In genomic region chr11:78041380-78041719, GRCh38 we compare ENCODE assay signal across 10 cellular contexts. TPM values are rescaled to one million over a fixed set of nuclear protein-coding genes. Genes with fewer than 3 reads are reported as not detected.
DNase-seq lines count a peak whose midpoint lies in the region; TF ChIP-seq lines count a peak whose summit lies in the region.
"Not testable (repeated sequence)": the region's sequence is repeated elsewhere in the genome, so short reads cannot be mapped to it uniquely, and the experiment has no call there.
"Had no signal": no experiment of that assay in that cellular context is flagged by ENCODE, and none has a peak within 500 bp of the region (broad histone marks: within the 10 kb centered on the region; RNA-seq: fewer than 3 reads in every experiment).

No MANE protein-coding gene starts in this region.

- H3K9me3 Mint-ChIP-seq in activated CD4-positive, alpha-beta T cell treated with anti-CD3 and anti-CD28 coated beads, Interleukin-2, amount 10 ng/mL, durations not matched to agents 24 days and 14 days; MCF 10A (ENCODE audit: unreplicated experiment): not testable (repeated sequence)

- H4K91ac ChIP-seq in trophoblast cell (ENCODE audit: low read depth, low read length), result peak overlapping the region; percentile 36

- H3K4me1 ChIP-seq in ACC112 (ENCODE audit: control insufficient read depth, insufficient read depth, low read length, unreplicated experiment) (peaks cover 40% of the 10 kb centered on the region), Karpas-422 (ENCODE audit: low read length) (peaks cover 14% of the 10 kb centered on the region), trophoblast cell (ENCODE audit: control insufficient read depth in 1 of 2, insufficient read depth in 2 of 2, low read length in 2 of 2) (peaks cover 19 to 22% of the 10 kb centered on the region in 2 experiments)
- not testable (repeated sequence) for H3K4me1 ChIP-seq in mesendoderm (ENCODE audit: control insufficient read depth, low read depth, low read length)

- CTCF ChIA-PET in MCF 10A (lab: Yijun Ruan, JAX), result interaction anchor here (0.9 to 1.3 kb wide), 2 partner anchors 20 to 47 kb away, joined by 5 to 6 read pairs; partner anchors contain the start of gene INTS4

- H3K4me1 Mint-ChIP-seq in activated CD4-positive, alpha-beta T cell treated with anti-CD3 and anti-CD28 coated beads, Interleukin-2, amount 10 ng/mL, durations not matched to agents 24 days and 14 days, result peaks cover 15% of the 10 kb centered on the region
- peaks cover 21% of the 10 kb centered on the region for H3K4me1 Mint-ChIP-seq in MCF 10A (ENCODE audit: insufficient read depth, unreplicated experiment)

- not testable (repeated sequence) for H3K4me2 ChIP-seq in Karpas-422 (ENCODE audit: low read depth, low read length, poor library complexity, severe bottlenecking); mesendoderm (ENCODE audit: low read length); trophoblast cell (ENCODE audit: low read length)

- H3K9ac ChIP-seq in Karpas-422 (ENCODE audit: low read length); mesendoderm (ENCODE audit: low read length); trophoblast cell (ENCODE audit: low read length): not testable (repeated sequence)

- POLR2A ChIA-PET in MCF 10A (lab: Yijun Ruan, JAX), result interaction anchor here (0.6 to 1.7 kb wide), 4 partner anchors 10 to 226 kb away, joined by 3 read pairs; no protein-coding TSS in a partner anchor

- not testable (repeated sequence) for H3K18ac ChIP-seq in mesendoderm (ENCODE audit: low read length); trophoblast cell (ENCODE audit: low read length)

- peak overlapping the region; percentile 19 for H3K27ac Mint-ChIP-seq in activated CD4-positive, alpha-beta T cell treated with anti-CD3 and anti-CD28 coated beads, Interleukin-2, amount 10 ng/mL, durations not matched to agents 24 days and 14 days
- peak overlapping the region; percentile 99 for H3K27ac Mint-ChIP-seq in MCF 10A (ENCODE audit: low read depth, unreplicated experiment)

- BruUV-seq in MCF 10A (replicated peaks; lab: Mats Ljungman, UMichigan), result not testable (repeated sequence)

- H3K79me1 ChIP-seq in mesendoderm (ENCODE audit: low read length), result not testable (repeated sequence)
- peaks cover 11% of the 10 kb centered on the region for H3K79me1 ChIP-seq in trophoblast cell (ENCODE audit: low read length)

- not testable (repeated sequence) for H3K27me3 ChIP-seq in ACC112 (ENCODE audit: insufficient read depth, low read length); Karpas-422 (ENCODE audit: low read length); mesendoderm (ENCODE audit: insufficient read depth, low read length, poor library complexity); trophoblast cell (ENCODE audit: insufficient read depth, low read length)

- WGBS in mesendoderm (ENCODE audit: extremely low coverage, insufficient coverage, low lambda C conversion rate), result no CpG with 5 or more reads among the region's 8 CpGs
- WGBS in trophoblast cell (ENCODE audit: extremely low coverage, insufficient coverage, insufficient read length), result no CpG with 5 or more reads among the region's 8 CpGs

- not testable (repeated sequence) for H3K9me2 ChIP-seq in Karpas-422 (replicated peaks; ENCODE audit: insufficient read depth, low read length)

- not testable (repeated sequence) for TF ChIP-seq CTCF in MCF 10A (IDR thresholded peaks at IDR 0.05; ENCODE audit: unreplicated experiment)

- not testable (repeated sequence) for H2BK120ac ChIP-seq in mesendoderm (ENCODE audit: low read depth, low read length); trophoblast cell (ENCODE audit: insufficient read depth, low read length, poor library complexity)

- H2BK5ac ChIP-seq in mesendoderm (ENCODE audit: low read length); trophoblast cell (ENCODE audit: low read depth, low read length, poor library complexity): not testable (repeated sequence)

- not testable (repeated sequence) for H3K36me3 ChIP-seq in ACC112 (ENCODE audit: insufficient read depth, low read length); Karpas-422 (ENCODE audit: insufficient read depth, low read length); mesendoderm (ENCODE audit: control insufficient read depth, insufficient read depth, low read length); trophoblast cell (ENCODE audit: control insufficient read depth in 1 of 2, insufficient read depth in 2 of 2, low read length in 2 of 2)

- H3K4ac ChIP-seq in mesendoderm (ENCODE audit: low read depth, low read length); trophoblast cell (ENCODE audit: low read depth, low read length): not testable (repeated sequence)

- not testable (repeated sequence) for H4K20me1 ChIP-seq in Karpas-422 (ENCODE audit: insufficient read depth, low read depth, low read length)

- not testable (repeated sequence) for H3K4me3 Mint-ChIP-seq in activated CD4-positive, alpha-beta T cell treated with anti-CD3 and anti-CD28 coated beads, Interleukin-2, amount 10 ng/mL, durations not matched to agents 24 days and 14 days; MCF 10A (ENCODE audit: unreplicated experiment)

- H2AK5ac ChIP-seq in mesendoderm (ENCODE audit: low read length), result not testable (repeated sequence)
- H2AK5ac ChIP-seq in trophoblast cell (ENCODE audit: low read length), result peak overlapping the region; percentile 58

- H2AFZ ChIP-seq in ACC112 (ENCODE audit: low read length, unreplicated experiment); Karpas-422 (ENCODE audit: low read length); trophoblast cell (ENCODE audit: insufficient read depth, low read length, poor library complexity): not testable (repeated sequence)

- not testable (repeated sequence) for H4K8ac ChIP-seq in mesendoderm (ENCODE audit: low read depth, low read length); trophoblast cell (ENCODE audit: low read depth, low read length)

- H3K79me2 ChIP-seq in ACC112 (ENCODE audit: control insufficient read depth, insufficient read depth, low read length, unreplicated experiment); Karpas-422 (ENCODE audit: low read length); mesendoderm (ENCODE audit: control insufficient read depth, insufficient read depth, low read length); trophoblast cell (ENCODE audit: control insufficient read depth, insufficient read depth, low read length, poor library complexity): not testable (repeated sequence)

- H3K36me3 Mint-ChIP-seq in activated CD4-positive, alpha-beta T cell treated with anti-CD3 and anti-CD28 coated beads, Interleukin-2, amount 10 ng/mL, durations not matched to agents 24 days and 14 days (ENCODE audit: low read depth); MCF 10A (ENCODE audit: insufficient read depth, unreplicated experiment): not testable (repeated sequence)

- DNase-seq in Karpas-422, result peak; percentile 16
- DNase-seq in activated CD4-positive, alpha-beta T cell treated with anti-CD3 and anti-CD28 coated beads, Interleukin-2, amount 10 ng/mL, durations not matched to agents 24 days and 14 days; MCF 10A (ENCODE audit: unreplicated experiment); trophoblast cell: not testable (repeated sequence)
- peak; percentile 26 for DNase-seq in mesendoderm

- not testable (repeated sequence) for H3K23ac ChIP-seq in mesendoderm (ENCODE audit: low read length); trophoblast cell (ENCODE audit: low read length)

- H2BK12ac ChIP-seq in trophoblast cell (ENCODE audit: low read length), result peak overlapping the region; percentile 11

- not testable (repeated sequence) for H2BK15ac ChIP-seq in mesendoderm (replicated peaks; ENCODE audit: low read depth)

- intact Hi-C loops in activated CD4-positive, alpha-beta T cell treated with anti-CD3 and anti-CD28 coated beads, Interleukin-2, amount 10 ng/mL, durations not matched to agents 24 days and 14 days (cut with micrococcal nuclease); MCF 10A (cut with micrococcal nuclease): not testable (repeated sequence)

- not testable (repeated sequence) for H4K5ac ChIP-seq in mesendoderm (ENCODE audit: low read length)

- H4K12ac ChIP-seq in trophoblast cell (ENCODE audit: low read depth, low read length), result not testable (repeated sequence)

- H3K56ac ChIP-seq in mesendoderm (ENCODE audit: low read length), result not testable (repeated sequence)

- not testable (repeated sequence) for H3K14ac ChIP-seq in trophoblast cell (ENCODE audit: low read length)

- H3K27me3 Mint-ChIP-seq in activated CD4-positive, alpha-beta T cell treated with anti-CD3 and anti-CD28 coated beads, Interleukin-2, amount 10 ng/mL, durations not matched to agents 24 days and 14 days; MCF 10A (ENCODE audit: insufficient read depth, unreplicated experiment): not testable (repeated sequence)

- peak overlapping the region; percentile 98; the same call in 1 of the 2 replicates for H3K27ac ChIP-seq in ACC112 (ENCODE audit: low read depth, low read length)
- not testable (repeated sequence) for H3K27ac ChIP-seq in Karpas-422 (ENCODE audit: low read length); mesendoderm (ENCODE audit: low read depth, low read length); trophoblast cell (ENCODE audit: low read depth, low read length)

- not testable (repeated sequence) for H3K9me3 ChIP-seq in Karpas-422 (ENCODE audit: low read length); trophoblast cell (ENCODE audit: insufficient read depth, low read depth, low read length)

- H3K4me3 ChIP-seq in ACC112 (ENCODE audit: low read depth, low read length); Karpas-422 (ENCODE audit: low read length); mesendoderm (ENCODE audit: low read length); trophoblast cell (ENCODE audit: low read depth, low read length): not testable (repeated sequence)

RNA-seq across cellular contexts. Expression of gene KCTD14, which starts 18.3 kb away (rescaled TPM):
- total RNA-seq in Karpas-422 (2014; rRNA removed; shearing (Covaris generic); ENCODE audit: low replicate concordance), result 1.0 TPM in 1 of 2 replicates, not detected in the other
- total RNA-seq in activated CD4-positive, alpha-beta T cell treated with anti-CD3 and anti-CD28 coated beads, Interleukin-2, amount 10 ng/mL, durations not matched to agents 24 days and 14 days, result 0.35 TPM in 1 of 2 replicates, not detected in the other
- total RNA-seq in MCF 10A (2022), result 1.5 and 2.2 TPM in 2 replicates
- polyA plus RNA-seq in mesendoderm (2013, experiment 1 of 2), result 23.6 TPM
- 23.6 TPM for polyA plus RNA-seq in mesendoderm (2013, experiment 2 of 2)
- polyA plus RNA-seq in trophoblast cell (2013), result 44.7 and 47.8 TPM in 2 replicates
- total RNA-seq: OCI-LY7 had no signal

RNA-seq across cellular contexts. Expression of gene THRSP, which starts 22.3 kb away (rescaled TPM):
- total RNA-seq in Karpas-422 (2014; rRNA removed; shearing (Covaris generic); ENCODE audit: low replicate concordance), result not detected in 2 replicates
- not detected in 2 replicates for total RNA-seq in activated CD4-positive, alpha-beta T cell treated with anti-CD3 and anti-CD28 coated beads, Interleukin-2, amount 10 ng/mL, durations not matched to agents 24 days and 14 days
- total RNA-seq in MCF 10A (2022), result not detected in 2 replicates
- polyA plus RNA-seq in mesendoderm (2013, experiment 1 of 2), result 0.04 TPM
- polyA plus RNA-seq in mesendoderm (2013, experiment 2 of 2), result not detected
- polyA plus RNA-seq in trophoblast cell (2013), result 0.17 and 0.27 TPM in 2 replicates
- total RNA-seq: G401, OCI-LY7 had no signal
- polyA plus RNA-seq: AG04450, CD14-positive monocyte had no signal

RNA-seq across cellular contexts. Expression of gene NDUFC2, which starts 38.3 kb away (rescaled TPM):
- 51.9 and 94.7 TPM in 2 replicates for total RNA-seq in Karpas-422 (2014; rRNA removed; shearing (Covaris generic); ENCODE audit: low replicate concordance)
- 207 and 219 TPM in 2 replicates for total RNA-seq in activated CD4-positive, alpha-beta T cell treated with anti-CD3 and anti-CD28 coated beads, Interleukin-2, amount 10 ng/mL, durations not matched to agents 24 days and 14 days
- total RNA-seq in MCF 10A (2022), result 156 and 186 TPM in 2 replicates
- 307 TPM for polyA plus RNA-seq in mesendoderm (2013, experiment 1 of 2)
- 298 TPM for polyA plus RNA-seq in mesendoderm (2013, experiment 2 of 2)
- 648 and 695 TPM in 2 replicates for polyA plus RNA-seq in trophoblast cell (2013)

RNA-seq across cellular contexts. Expression of gene INTS4, which starts 46.9 kb away (rescaled TPM):
- total RNA-seq in Karpas-422 (2014; rRNA removed; shearing (Covaris generic); ENCODE audit: low replicate concordance), result 42.7 and 51.2 TPM in 2 replicates
- 60.0 and 60.8 TPM in 2 replicates for total RNA-seq in activated CD4-positive, alpha-beta T cell treated with anti-CD3 and anti-CD28 coated beads, Interleukin-2, amount 10 ng/mL, durations not matched to agents 24 days and 14 days
- 21.6 and 25.2 TPM in 2 replicates for total RNA-seq in MCF 10A (2022)
- 17.7 TPM for polyA plus RNA-seq in mesendoderm (2013, experiment 1 of 2)
- polyA plus RNA-seq in mesendoderm (2013, experiment 2 of 2), result 19.1 TPM
- 24.7 and 25.4 TPM in 2 replicates for polyA plus RNA-seq in trophoblast cell (2013)
